ENCODE assay signal across 10 cellular contexts in genomic region chr13:40440990-40441820, GRCh38.
DNase-seq lines count a peak whose midpoint lies in the region; ATAC-seq, FAIRE-seq and TF ChIP-seq lines count a peak whose summit lies in the region.
"Had no signal": no experiment of that assay in that cellular context is flagged by ENCODE, and none has a peak within 500 bp of the region (broad histone marks: within the 10 kb centered on the region; RNA-seq: fewer than 3 reads in every experiment).

No MANE protein-coding gene starts in this region.

- TF ChIP-seq CTCF in bronchial epithelial cell (IDR thresholded peaks at IDR 0.05; ENCODE audit: insufficient read depth, low read length, severe bottlenecking) (no peak), keratinocyte (optimal IDR thresholded peaks at IDR 0.05 in 1 of 3, IDR thresholded peaks at IDR 0.05 in 1 of 3, conservative IDR thresholded peaks at IDR 0.05 in 1 of 3; ENCODE audit: extremely low read depth in 1 of 3, insufficient read depth in 2 of 3, low read length in 3 of 3) (no peak)

- H3K27me3 ChIP-seq in bronchial epithelial cell (ENCODE audit: control insufficient read depth, insufficient read depth, low read length) = no peaks in the 10 kb centered on the region
- no peaks in the 10 kb centered on the region for H3K27me3 ChIP-seq in keratinocyte (ENCODE audit: control insufficient read depth, extremely low read depth, insufficient read depth, low read length)
- no peaks in the 10 kb centered on the region for H3K27me3 ChIP-seq in skeletal muscle satellite cell (ENCODE audit: control insufficient read depth, insufficient read depth, low read length)

- H3K36me3 ChIP-seq in bronchial epithelial cell (ENCODE audit: control insufficient read depth, insufficient read depth, low read length) = no peaks in the 10 kb centered on the region
- no peaks in the 10 kb centered on the region for H3K36me3 ChIP-seq in keratinocyte (ENCODE audit: control insufficient read depth in 2 of 2, extremely low read depth in 1 of 2, insufficient read depth in 2 of 2, low read length in 2 of 2)
- no peaks in the 10 kb centered on the region for H3K36me3 ChIP-seq in skeletal muscle satellite cell (ENCODE audit: insufficient read depth, low read length)

- H3K4me3 ChIP-seq in bronchial epithelial cell (ENCODE audit: low read depth, low read length) (no peak overlapping the region), keratinocyte (ENCODE audit: control insufficient read depth in 2 of 3, extremely low read depth in 1 of 3, insufficient read depth in 2 of 3, low read depth in 1 of 3, low read length in 3 of 3) (no peak overlapping the region), skeletal muscle satellite cell (ENCODE audit: low read length) (no peak overlapping the region)

- FAIRE-seq in bronchial epithelial cell (lab: Jason Lieb, UNC) (no peak), keratinocyte (lab: Jason Lieb, UNC) (no peak)

- POLR2A ChIA-PET in naive thymus-derived CD8-positive, alpha-beta T cell (lab: Charles Lee) = no interaction called here

- H4K20me1 ChIP-seq in keratinocyte (ENCODE audit: control insufficient read depth, extremely low read depth, insufficient read depth, low read length) = no peaks in the 10 kb centered on the region

- H2AFZ ChIP-seq in keratinocyte (ENCODE audit: control insufficient read depth, low read length) = peak overlapping the region; percentile 24

- ATAC-seq in naive thymus-derived CD8-positive, alpha-beta T cell = no peak
- ATAC-seq in HG03159 (IDR thresholded peaks at IDR 0.05; ENCODE audit: unreplicated experiment) = no peak

- H3K36me3 Mint-ChIP-seq in naive thymus-derived CD8-positive, alpha-beta T cell = no peaks in the 10 kb centered on the region

- no peaks in the 10 kb centered on the region for H3K9me3 Mint-ChIP-seq in naive thymus-derived CD8-positive, alpha-beta T cell
- H3K9me3 Mint-ChIP-seq: dendritic cell treated with granulocyte-macrophage colony-stimulating factor and Interleukin-4, amounts not matched to agents 40 ng/mL and 50 ng/mL, for 4 days had no signal

- no peak overlapping the region for H3K4me3 Mint-ChIP-seq in naive thymus-derived CD8-positive, alpha-beta T cell
- H3K4me3 Mint-ChIP-seq: dendritic cell treated with granulocyte-macrophage colony-stimulating factor and Interleukin-4, amounts not matched to agents 40 ng/mL and 50 ng/mL, for 4 days had no signal

- no peak overlapping the region for H3K27ac ChIP-seq in keratinocyte (ENCODE audit: control insufficient read depth, insufficient read depth, low read length)

- H3K27me3 Mint-ChIP-seq in naive thymus-derived CD8-positive, alpha-beta T cell = no peaks in the 10 kb centered on the region
- H3K27me3 Mint-ChIP-seq: dendritic cell treated with granulocyte-macrophage colony-stimulating factor and Interleukin-4, amounts not matched to agents 40 ng/mL and 50 ng/mL, for 4 days had no signal

- dilution Hi-C loops in keratinocyte (cut with MboI; ENCODE audit: extremely low pct_ligation_motif_present, low sequenced_read_pairs) = no loop called here

- DNase-seq in HPDE6-E6E7 (ENCODE audit: extremely low spot score) (peak; percentile 6), bronchial epithelial cell (ENCODE audit: low read depth) (peak; percentile 50), keratinocyte (ENCODE audit: low read depth, low spot score) (no peak), NCI-H774 (lab: John Stamatoyannopoulos, UW) (no peak), dedifferentiated amniotic fluid mesenchymal stem cell (ENCODE audit: extremely low spot score) (no peak)
- no peak for DNase-seq in naive thymus-derived CD8-positive, alpha-beta T cell
- DNase-seq: NCI-H1417 had no signal

- no peaks in the 10 kb centered on the region for H3K9me3 ChIP-seq in keratinocyte (ENCODE audit: control insufficient read depth, low read depth, low read length)
- H3K9me3 ChIP-seq in skeletal muscle satellite cell (replicated peaks; ENCODE audit: low read length) = no peaks in the 10 kb centered on the region

- H3K9ac ChIP-seq in keratinocyte (ENCODE audit: control insufficient read depth, extremely low read depth, insufficient read depth, low read length) (no peak overlapping the region), skeletal muscle satellite cell (ENCODE audit: low read depth, low read length) (peak overlapping the region; percentile 17)

- no peaks in the 10 kb centered on the region for H3K9me1 ChIP-seq in keratinocyte (ENCODE audit: control insufficient read depth, extremely low read depth, insufficient read depth, low read length)

- peaks cover 17 to 56% (median 30%) of the 10 kb centered on the region in 4 donors for H3K4me1 Mint-ChIP-seq in naive thymus-derived CD8-positive, alpha-beta T cell

- no peak overlapping the region for H3K27ac Mint-ChIP-seq in naive thymus-derived CD8-positive, alpha-beta T cell
- H3K27ac Mint-ChIP-seq: dendritic cell treated with granulocyte-macrophage colony-stimulating factor and Interleukin-4, amounts not matched to agents 40 ng/mL and 50 ng/mL, for 4 days had no signal

- no peaks in the 10 kb centered on the region for H3K79me2 ChIP-seq in keratinocyte (ENCODE audit: control insufficient read depth, insufficient read depth, low read length)

- H3K4me1 ChIP-seq in keratinocyte (ENCODE audit: control insufficient read depth, extremely low read depth, insufficient read depth, low read length) = peaks cover 8% of the 10 kb centered on the region
- H3K4me1 ChIP-seq in skeletal muscle satellite cell (ENCODE audit: control insufficient read depth, insufficient read depth, low read length) = peaks cover 56% of the 10 kb centered on the region

- H3K4me2 ChIP-seq in keratinocyte (ENCODE audit: control insufficient read depth, extremely low read depth, insufficient read depth, low read depth, low read length) (no peak overlapping the region), skeletal muscle satellite cell (ENCODE audit: low read length) (peak overlapping the region; percentile 19)

Comparison
In these comparisons a context has a peak if more than half of its experiments do, and no peak if none do; other contexts are left out.
1. DNase-seq: peak in HPDE6-E6E7 (single experiment) and bronchial epithelial cell (single experiment); none in keratinocyte (single experiment), naive thymus-derived CD8-positive, alpha-beta T cell (0 of 10), NCI-H774 (single experiment) and dedifferentiated amniotic fluid mesenchymal stem cell (single experiment).